Comparison of ENCODE assay signal across 1 cellular context in the genomic region with DNA sequence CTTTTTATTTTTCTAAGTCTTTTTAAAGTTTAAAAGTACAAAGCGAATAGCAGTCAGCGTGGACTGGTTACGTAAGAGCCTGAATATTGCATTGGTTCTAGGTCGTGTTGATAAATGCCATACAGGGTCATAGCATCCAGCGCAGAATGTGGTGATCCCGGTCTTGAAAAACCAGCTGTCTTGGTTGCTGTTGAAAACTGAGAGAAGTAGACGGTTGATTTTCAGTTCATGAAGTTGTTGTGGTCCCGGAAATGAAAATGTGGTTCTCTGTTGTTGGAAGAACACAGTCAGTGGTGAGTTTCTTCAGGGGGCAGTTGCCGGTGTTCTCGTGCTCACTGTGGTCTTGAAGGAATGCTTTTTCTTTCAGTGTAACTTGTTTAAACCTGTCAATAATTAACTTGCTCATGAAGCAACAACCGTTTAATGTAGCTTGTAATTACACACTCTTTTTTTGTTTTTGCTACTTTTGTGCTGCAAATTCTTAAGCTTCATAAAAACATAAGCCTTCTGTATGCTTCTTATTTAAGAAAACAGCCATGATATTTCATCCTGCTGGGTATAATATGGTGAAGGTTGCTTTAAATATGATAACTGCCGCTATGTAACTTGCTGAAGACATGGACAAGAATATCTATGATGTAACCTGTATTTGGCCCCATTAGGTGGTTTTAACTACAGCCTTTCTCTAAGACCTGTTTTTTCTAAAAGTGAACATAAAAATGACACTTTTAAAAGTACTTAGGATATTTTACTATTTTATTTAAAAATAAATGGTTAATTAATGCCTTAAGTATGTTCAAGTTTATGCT.
TF ChIP-seq lines count a peak whose summit lies in the region.

No MANE protein-coding gene starts in this region.

TF ChIP-seq in HepG2, 621 proteins besides CTCF, POLR2A, EP300 and RAD21 (continued from another document and continues in another):
- peak; percentile 98 for TF ChIP-seq HNF1A (IDR thresholded peaks at IDR 0.05; ENCODE audit: low read depth)
- peak; percentile 97 for TF ChIP-seq HNF1A (CRISPR knock-in tag; IDR thresholded peaks at IDR 0.05; ENCODE audit: borderline replicate concordance)
- TF ChIP-seq, protein P1, sequence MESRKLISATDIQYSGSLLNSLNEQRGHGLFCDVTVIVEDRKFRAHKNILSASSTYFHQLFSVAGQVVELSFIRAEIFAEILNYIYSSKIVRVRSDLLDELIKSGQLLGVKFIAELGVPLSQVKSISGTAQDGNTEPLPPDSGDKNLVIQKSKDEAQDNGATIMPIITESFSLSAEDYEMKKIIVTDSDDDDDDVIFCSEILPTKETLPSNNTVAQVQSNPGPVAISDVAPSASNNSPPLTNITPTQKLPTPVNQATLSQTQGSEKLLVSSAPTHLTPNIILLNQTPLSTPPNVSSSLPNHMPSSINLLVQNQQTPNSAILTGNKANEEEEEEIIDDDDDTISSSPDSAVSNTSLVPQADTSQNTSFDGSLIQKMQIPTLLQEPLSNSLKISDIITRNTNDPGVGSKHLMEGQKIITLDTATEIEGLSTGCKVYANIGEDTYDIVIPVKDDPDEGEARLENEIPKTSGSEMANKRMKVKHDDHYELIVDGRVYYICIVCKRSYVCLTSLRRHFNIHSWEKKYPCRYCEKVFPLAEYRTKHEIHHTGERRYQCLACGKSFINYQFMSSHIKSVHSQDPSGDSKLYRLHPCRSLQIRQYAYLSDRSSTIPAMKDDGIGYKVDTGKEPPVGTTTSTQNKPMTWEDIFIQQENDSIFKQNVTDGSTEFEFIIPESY (CRISPR knock-in tag; IDR thresholded peaks at IDR 0.05), result peak; percentile 33; the same call in 1 of the 2 replicates
- TF ChIP-seq WIZ (CRISPR knock-in tag; IDR thresholded peaks at IDR 0.05), result no peak
- TF ChIP-seq, protein P2, sequence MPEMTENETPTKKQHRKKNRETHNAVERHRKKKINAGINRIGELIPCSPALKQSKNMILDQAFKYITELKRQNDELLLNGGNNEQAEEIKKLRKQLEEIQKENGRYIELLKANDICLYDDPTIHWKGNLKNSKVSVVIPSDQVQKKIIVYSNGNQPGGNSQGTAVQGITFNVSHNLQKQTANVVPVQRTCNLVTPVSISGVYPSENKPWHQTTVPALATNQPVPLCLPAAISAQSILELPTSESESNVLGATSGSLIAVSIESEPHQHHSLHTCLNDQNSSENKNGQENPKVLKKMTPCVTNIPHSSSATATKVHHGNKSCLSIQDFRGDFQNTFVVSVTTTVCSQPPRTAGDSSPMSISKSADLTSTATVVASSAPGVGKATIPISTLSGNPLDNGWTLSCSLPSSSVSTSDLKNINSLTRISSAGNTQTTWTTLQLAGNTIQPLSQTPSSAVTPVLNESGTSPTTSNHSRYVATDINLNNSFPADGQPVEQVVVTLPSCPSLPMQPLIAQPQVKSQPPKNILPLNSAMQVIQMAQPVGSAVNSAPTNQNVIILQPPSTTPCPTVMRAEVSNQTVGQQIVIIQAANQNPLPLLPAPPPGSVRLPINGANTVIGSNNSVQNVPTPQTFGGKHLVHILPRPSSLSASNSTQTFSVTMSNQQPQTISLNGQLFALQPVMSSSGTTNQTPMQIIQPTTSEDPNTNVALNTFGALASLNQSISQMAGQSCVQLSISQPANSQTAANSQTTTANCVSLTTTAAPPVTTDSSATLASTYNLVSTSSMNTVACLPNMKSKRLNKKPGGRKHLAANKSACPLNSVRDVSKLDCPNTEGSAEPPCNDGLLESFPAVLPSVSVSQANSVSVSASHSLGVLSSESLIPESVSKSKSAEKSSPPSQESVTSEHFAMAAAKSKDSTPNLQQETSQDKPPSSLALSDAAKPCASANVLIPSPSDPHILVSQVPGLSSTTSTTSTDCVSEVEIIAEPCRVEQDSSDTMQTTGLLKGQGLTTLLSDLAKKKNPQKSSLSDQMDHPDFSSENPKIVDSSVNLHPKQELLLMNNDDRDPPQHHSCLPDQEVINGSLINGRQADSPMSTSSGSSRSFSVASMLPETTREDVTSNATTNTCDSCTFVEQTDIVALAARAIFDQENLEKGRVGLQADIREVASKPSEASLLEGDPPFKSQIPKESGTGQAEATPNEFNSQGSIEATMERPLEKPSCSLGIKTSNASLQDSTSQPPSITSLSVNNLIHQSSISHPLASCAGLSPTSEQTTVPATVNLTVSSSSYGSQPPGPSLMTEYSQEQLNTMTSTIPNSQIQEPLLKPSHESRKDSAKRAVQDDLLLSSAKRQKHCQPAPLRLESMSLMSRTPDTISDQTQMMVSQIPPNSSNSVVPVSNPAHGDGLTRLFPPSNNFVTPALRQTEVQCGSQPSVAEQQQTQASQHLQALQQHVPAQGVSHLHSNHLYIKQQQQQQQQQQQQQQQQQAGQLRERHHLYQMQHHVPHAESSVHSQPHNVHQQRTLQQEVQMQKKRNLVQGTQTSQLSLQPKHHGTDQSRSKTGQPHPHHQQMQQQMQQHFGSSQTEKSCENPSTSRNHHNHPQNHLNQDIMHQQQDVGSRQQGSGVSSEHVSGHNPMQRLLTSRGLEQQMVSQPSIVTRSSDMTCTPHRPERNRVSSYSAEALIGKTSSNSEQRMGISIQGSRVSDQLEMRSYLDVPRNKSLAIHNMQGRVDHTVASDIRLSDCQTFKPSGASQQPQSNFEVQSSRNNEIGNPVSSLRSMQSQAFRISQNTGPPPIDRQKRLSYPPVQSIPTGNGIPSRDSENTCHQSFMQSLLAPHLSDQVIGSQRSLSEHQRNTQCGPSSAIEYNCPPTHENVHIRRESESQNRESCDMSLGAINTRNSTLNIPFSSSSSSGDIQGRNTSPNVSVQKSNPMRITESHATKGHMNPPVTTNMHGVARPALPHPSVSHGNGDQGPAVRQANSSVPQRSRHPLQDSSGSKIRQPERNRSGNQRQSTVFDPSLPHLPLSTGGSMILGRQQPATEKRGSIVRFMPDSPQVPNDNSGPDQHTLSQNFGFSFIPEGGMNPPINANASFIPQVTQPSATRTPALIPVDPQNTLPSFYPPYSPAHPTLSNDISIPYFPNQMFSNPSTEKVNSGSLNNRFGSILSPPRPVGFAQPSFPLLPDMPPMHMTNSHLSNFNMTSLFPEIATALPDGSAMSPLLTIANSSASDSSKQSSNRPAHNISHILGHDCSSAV (CRISPR knock-in tag; IDR thresholded peaks at IDR 0.05; ENCODE audit: borderline replicate concordance), result no peak
- TF ChIP-seq ARNT2 (CRISPR knock-in tag; IDR thresholded peaks at IDR 0.05; ENCODE audit: low read depth), result peak; percentile 51; the same call in 1 of the 2 replicates
- peak; percentile 90 for TF ChIP-seq HNRNPUL1 (IDR thresholded peaks at IDR 0.05; ENCODE audit: low read depth, low read length)
- no peak for TF ChIP-seq ZFP82 (CRISPR knock-in tag; IDR thresholded peaks at IDR 0.05; ENCODE audit: borderline replicate concordance)
- TF ChIP-seq, protein P3, sequence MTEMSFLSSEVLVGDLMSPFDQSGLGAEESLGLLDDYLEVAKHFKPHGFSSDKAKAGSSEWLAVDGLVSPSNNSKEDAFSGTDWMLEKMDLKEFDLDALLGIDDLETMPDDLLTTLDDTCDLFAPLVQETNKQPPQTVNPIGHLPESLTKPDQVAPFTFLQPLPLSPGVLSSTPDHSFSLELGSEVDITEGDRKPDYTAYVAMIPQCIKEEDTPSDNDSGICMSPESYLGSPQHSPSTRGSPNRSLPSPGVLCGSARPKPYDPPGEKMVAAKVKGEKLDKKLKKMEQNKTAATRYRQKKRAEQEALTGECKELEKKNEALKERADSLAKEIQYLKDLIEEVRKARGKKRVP (CRISPR knock-in tag; IDR thresholded peaks at IDR 0.05), result peak in 1 of 2 experiments; percentile 74; a peak in 2 of 4 replicates
- TF ChIP-seq, protein P4, sequence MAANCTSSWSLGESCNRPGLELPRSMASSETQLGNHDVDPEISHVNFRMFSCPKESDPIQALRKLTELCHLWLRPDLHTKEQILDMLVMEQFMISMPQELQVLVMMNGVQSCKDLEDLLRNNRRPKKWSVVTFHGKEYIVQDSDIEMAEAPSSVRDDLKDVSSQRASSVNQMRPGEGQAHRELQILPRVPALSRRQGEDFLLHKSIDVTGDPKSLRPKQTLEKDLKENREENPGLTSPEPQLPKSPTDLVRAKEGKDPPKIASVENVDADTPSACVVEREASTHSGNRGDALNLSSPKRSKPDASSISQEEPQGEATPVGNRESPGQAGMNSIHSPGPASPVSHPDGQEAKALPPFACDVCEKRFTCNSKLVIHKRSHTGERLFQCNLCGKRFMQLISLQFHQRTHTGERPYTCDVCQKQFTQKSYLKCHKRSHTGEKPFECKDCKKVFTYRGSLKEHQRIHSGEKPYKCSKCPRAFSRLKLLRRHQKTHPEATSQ (CRISPR knock-in tag; IDR thresholded peaks at IDR 0.05; ENCODE audit: borderline replicate concordance), result no peak
- TF ChIP-seq TGIF2 (CRISPR knock-in tag; IDR thresholded peaks at IDR 0.05), result peak; percentile 6; the same call in 1 of the 2 replicates
- TF ChIP-seq RBFOX2 (IDR thresholded peaks at IDR 0.05; ENCODE audit: low read depth, low read length), result 0 out of 2 replicates have a peak, but pooled peaks have one; percentile 31
- no peak for TF ChIP-seq SP4 (CRISPR knock-in tag; IDR thresholded peaks at IDR 0.05)
- TF ChIP-seq MTF1 (CRISPR knock-in tag; IDR thresholded peaks at IDR 0.05), result no peak
- no peak for TF ChIP-seq ZNF329 (CRISPR knock-in tag; IDR thresholded peaks at IDR 0.05; ENCODE audit: low read depth)
- TF ChIP-seq, protein P5, sequence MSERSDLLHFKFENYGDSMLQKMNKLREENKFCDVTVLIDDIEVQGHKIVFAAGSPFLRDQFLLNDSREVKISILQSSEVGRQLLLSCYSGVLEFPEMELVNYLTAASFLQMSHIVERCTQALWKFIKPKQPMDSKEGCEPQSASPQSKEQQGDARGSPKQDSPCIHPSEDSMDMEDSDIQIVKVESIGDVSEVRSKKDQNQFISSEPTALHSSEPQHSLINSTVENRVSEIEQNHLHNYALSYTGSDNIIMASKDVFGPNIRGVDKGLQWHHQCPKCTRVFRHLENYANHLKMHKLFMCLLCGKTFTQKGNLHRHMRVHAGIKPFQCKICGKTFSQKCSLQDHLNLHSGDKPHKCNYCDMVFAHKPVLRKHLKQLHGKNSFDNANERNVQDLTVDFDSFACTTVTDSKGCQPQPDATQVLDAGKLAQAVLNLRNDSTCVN (CRISPR knock-in tag; IDR thresholded peaks at IDR 0.05; ENCODE audit: borderline replicate concordance), result peak; percentile 98
- no peak for TF ChIP-seq ZNF333 (CRISPR knock-in tag; IDR thresholded peaks at IDR 0.05; ENCODE audit: borderline replicate concordance)
- peak; percentile 73; the same call in 1 of the 2 replicates for TF ChIP-seq MXD4 (CRISPR knock-in tag; IDR thresholded peaks at IDR 0.05)
- peak; percentile 76; the same call in 1 of the 2 replicates for TF ChIP-seq ZNF691 (CRISPR knock-in tag; IDR thresholded peaks at IDR 0.05; ENCODE audit: borderline replicate concordance, low read depth)
- TF ChIP-seq NBN (conservative IDR thresholded peaks at IDR 0.05), result no peak
- no peak for TF ChIP-seq ONECUT2 (CRISPR knock-in tag; IDR thresholded peaks at IDR 0.05)
- no peak for TF ChIP-seq ZNF616 (CRISPR knock-in tag; IDR thresholded peaks at IDR 0.05; ENCODE audit: low read depth)
- 0 out of 2 replicates have a peak, but pooled peaks have one; percentile 30 for TF ChIP-seq CHD4 (IDR thresholded peaks at IDR 0.05; ENCODE audit: borderline replicate concordance, low read length)
- peak; percentile 59 for TF ChIP-seq FOXA3 (CRISPR knock-in tag; IDR thresholded peaks at IDR 0.05)
- TF ChIP-seq ZNF335 (CRISPR knock-in tag; IDR thresholded peaks at IDR 0.05), result 0 out of 2 replicates have a peak, but pooled peaks have one; percentile 41
- TF ChIP-seq SP1 (IDR thresholded peaks at IDR 0.05), result no peak
- TF ChIP-seq SP1 (CRISPR knock-in tag; IDR thresholded peaks at IDR 0.05), result no peak
- TF ChIP-seq, protein P6, sequence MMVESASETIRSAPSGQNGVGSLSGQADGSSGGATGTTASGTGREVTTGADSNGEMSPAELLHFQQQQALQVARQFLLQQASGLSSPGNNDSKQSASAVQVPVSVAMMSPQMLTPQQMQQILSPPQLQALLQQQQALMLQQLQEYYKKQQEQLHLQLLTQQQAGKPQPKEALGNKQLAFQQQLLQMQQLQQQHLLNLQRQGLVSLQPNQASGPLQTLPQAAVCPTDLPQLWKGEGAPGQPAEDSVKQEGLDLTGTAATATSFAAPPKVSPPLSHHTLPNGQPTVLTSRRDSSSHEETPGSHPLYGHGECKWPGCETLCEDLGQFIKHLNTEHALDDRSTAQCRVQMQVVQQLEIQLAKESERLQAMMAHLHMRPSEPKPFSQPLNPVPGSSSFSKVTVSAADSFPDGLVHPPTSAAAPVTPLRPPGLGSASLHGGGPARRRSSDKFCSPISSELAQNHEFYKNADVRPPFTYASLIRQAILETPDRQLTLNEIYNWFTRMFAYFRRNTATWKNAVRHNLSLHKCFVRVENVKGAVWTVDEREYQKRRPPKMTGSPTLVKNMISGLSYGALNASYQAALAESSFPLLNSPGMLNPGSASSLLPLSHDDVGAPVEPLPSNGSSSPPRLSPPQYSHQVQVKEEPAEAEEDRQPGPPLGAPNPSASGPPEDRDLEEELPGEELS (CRISPR knock-in tag; IDR thresholded peaks at IDR 0.05), result peak; percentile 80
- TF ChIP-seq RORA (CRISPR knock-in tag; IDR thresholded peaks at IDR 0.05), result peak; percentile 77; the same call in 1 of the 2 replicates
- TF ChIP-seq PHF5A (CRISPR knock-in tag; IDR thresholded peaks at IDR 0.05; ENCODE audit: low read depth, unreplicated experiment), result peak; percentile 33
- peak; percentile 24; the same call in 1 of the 2 replicates for TF ChIP-seq ZNF605 (CRISPR knock-in tag; IDR thresholded peaks at IDR 0.05)
